10 cellular contexts compared by ENCODE assay signal in genomic region chr11:108025387-108026080, GRCh38. TPM values are rescaled to one million over a fixed set of nuclear protein-coding genes. Genes with fewer than 3 reads are reported as not detected.
DNase-seq lines count a peak whose midpoint lies in the region; ATAC-seq and TF ChIP-seq lines count a peak whose summit lies in the region.
"Had no signal": no experiment of that assay in that cellular context is flagged by ENCODE, and none has a peak within 500 bp of the region (broad histone marks: within the 10 kb centered on the region; RNA-seq: fewer than 3 reads in every experiment).

No MANE protein-coding gene starts in this region.

- H2AFZ ChIP-seq in mammary epithelial cell (ENCODE audit: low read depth, low read length), result no peak overlapping the region

- H3K9ac ChIP-seq in mammary epithelial cell (ENCODE audit: insufficient read depth, low read length), result no peak overlapping the region
- H3K9ac ChIP-seq: BLaER1 had no signal

- H3K9me3 ChIP-seq in cardiac muscle cell (ENCODE audit: low read depth) (no peaks in the 10 kb centered on the region), mammary epithelial cell (replicated peaks; ENCODE audit: insufficient read depth, low read length) (no peaks in the 10 kb centered on the region)

- DNase-seq in cardiac muscle cell (ENCODE audit: low read depth in 1 of 2, low spot score in 1 of 2), result no peak
- no peak for DNase-seq in Right ventricle myocardium inferior (ENCODE audit: missing footprints)
- DNase-seq in activated naive CD8-positive, alpha-beta T cell treated with anti-CD3 and anti-CD28 coated beads, Interleukin-2, amount 50 U/mL, for 24 hours, result peak; percentile 3
- DNase-seq in type B pancreatic cell (ENCODE audit: extremely low spot score, unreplicated experiment), result no peak
- DNase-seq in SHP77 (lab: John Stamatoyannopoulos, UW), result no peak
- DNase-seq in mammary epithelial cell, result no peak
- DNase-seq in activated CD8-positive, alpha-beta memory T cell treated with anti-CD3 and anti-CD28 coated beads, Interleukin-2, amount 10 ng/mL, durations not matched to agents 7 days and 5 days, result no peak

- 80% methylated on average over 5 of the region's 5 CpGs for WGBS in mammary epithelial cell (ENCODE audit: low coverage, missing lambda C conversion rate)

- H3K4me3 Mint-ChIP-seq in activated naive CD8-positive, alpha-beta T cell treated with anti-CD3 and anti-CD28 coated beads, Interleukin-2, amount 50 U/mL, for 24 hours, result no peak overlapping the region
- H3K4me3 Mint-ChIP-seq in type B pancreatic cell, result no peak overlapping the region
- H3K4me3 Mint-ChIP-seq in activated CD8-positive, alpha-beta memory T cell treated with anti-CD3 and anti-CD28 coated beads, Interleukin-2, amount 10 ng/mL, durations not matched to agents 7 days and 5 days, result no peak overlapping the region
- H3K4me3 Mint-ChIP-seq: IgD-negative memory B cell had no signal

- H3K4me3 ChIP-seq in cardiac muscle cell, result no peak overlapping the region
- H3K4me3 ChIP-seq in mammary epithelial cell (replicated peaks in 1 of 3; ENCODE audit: insufficient read depth in 1 of 3, low read depth in 2 of 3, low read length in 3 of 3), result no peak overlapping the region
- H3K4me3 ChIP-seq: BLaER1 had no signal

- H3K36me3 ChIP-seq in cardiac muscle cell, result no peaks in the 10 kb centered on the region
- peaks cover 1% of the 10 kb centered on the region for H3K36me3 ChIP-seq in mammary epithelial cell (ENCODE audit: insufficient read depth, low read length)

- H3K27me3 Mint-ChIP-seq in activated naive CD8-positive, alpha-beta T cell treated with anti-CD3 and anti-CD28 coated beads, Interleukin-2, amount 50 U/mL, for 24 hours, result no peaks in the 10 kb centered on the region
- no peaks in the 10 kb centered on the region for H3K27me3 Mint-ChIP-seq in type B pancreatic cell
- H3K27me3 Mint-ChIP-seq in activated CD8-positive, alpha-beta memory T cell treated with anti-CD3 and anti-CD28 coated beads, Interleukin-2, amount 10 ng/mL, durations not matched to agents 7 days and 5 days, result no peaks in the 10 kb centered on the region
- H3K27me3 Mint-ChIP-seq: IgD-negative memory B cell had no signal

- dilution Hi-C loops in mammary epithelial cell (cut with HindIII; ENCODE audit: low sequenced_read_pairs), result no loop called here

- intact Hi-C loops in Right ventricle myocardium inferior (cut with DNase I), result no loop called here
- intact Hi-C loops in mammary epithelial cell (cut with micrococcal nuclease), result no loop called here

- peaks cover 97% of the 10 kb centered on the region for H3K79me2 ChIP-seq in mammary epithelial cell (ENCODE audit: insufficient read depth, low read length)

- H4K20me1 ChIP-seq in mammary epithelial cell (ENCODE audit: insufficient read depth, low read length), result peaks cover 2% of the 10 kb centered on the region

- H3K27ac Mint-ChIP-seq in activated naive CD8-positive, alpha-beta T cell treated with anti-CD3 and anti-CD28 coated beads, Interleukin-2, amount 50 U/mL, for 24 hours, result no peak overlapping the region
- H3K27ac Mint-ChIP-seq in type B pancreatic cell, result peak overlapping the region; percentile 1
- no peak overlapping the region for H3K27ac Mint-ChIP-seq in activated CD8-positive, alpha-beta memory T cell treated with anti-CD3 and anti-CD28 coated beads, Interleukin-2, amount 10 ng/mL, durations not matched to agents 7 days and 5 days

- no peak overlapping the region for H3K4me2 ChIP-seq in mammary epithelial cell (ENCODE audit: insufficient read depth, low read depth, low read length)
- H3K4me2 ChIP-seq: BLaER1 had no signal

- H3K4me1 Mint-ChIP-seq in activated naive CD8-positive, alpha-beta T cell treated with anti-CD3 and anti-CD28 coated beads, Interleukin-2, amount 50 U/mL, for 24 hours, result peaks cover 34% of the 10 kb centered on the region
- H3K4me1 Mint-ChIP-seq in type B pancreatic cell (ENCODE audit: unreplicated experiment), result peaks cover 28% of the 10 kb centered on the region
- peaks cover 17% of the 10 kb centered on the region for H3K4me1 Mint-ChIP-seq in activated CD8-positive, alpha-beta memory T cell treated with anti-CD3 and anti-CD28 coated beads, Interleukin-2, amount 10 ng/mL, durations not matched to agents 7 days and 5 days

- ATAC-seq in Right ventricle myocardium inferior (no peak), HG02870 (IDR thresholded peaks at IDR 0.05; ENCODE audit: unreplicated experiment) (peak; percentile 97)
- peak; percentile 78 for ATAC-seq in activated naive CD8-positive, alpha-beta T cell treated with anti-CD3 and anti-CD28 coated beads, Interleukin-2, amount 50 U/mL, for 24 hours
- ATAC-seq in activated CD8-positive, alpha-beta memory T cell treated with anti-CD3 and anti-CD28 coated beads, Interleukin-2, amount 10 ng/mL, durations not matched to agents 7 days and 5 days, result no peak

- H3K9me3 Mint-ChIP-seq in activated naive CD8-positive, alpha-beta T cell treated with anti-CD3 and anti-CD28 coated beads, Interleukin-2, amount 50 U/mL, for 24 hours, result no peaks in the 10 kb centered on the region
- H3K9me3 Mint-ChIP-seq in type B pancreatic cell, result no peaks in the 10 kb centered on the region
- H3K9me3 Mint-ChIP-seq in activated CD8-positive, alpha-beta memory T cell treated with anti-CD3 and anti-CD28 coated beads, Interleukin-2, amount 10 ng/mL, durations not matched to agents 7 days and 5 days (ENCODE audit: low read depth), result peaks cover 2% of the 10 kb centered on the region
- H3K9me3 Mint-ChIP-seq: IgD-negative memory B cell had no signal

- no TSS peak for BruUV-seq in mammary epithelial cell (replicated peaks; lab: Mats Ljungman, UMichigan)

- in situ Hi-C loops in mammary epithelial cell (cut with MboI; ENCODE audit: low sequenced_read_pairs in 2 of 2), result no loop called here

- peak overlapping the region; percentile 44 for H3K27ac ChIP-seq in cardiac muscle cell
- H3K27ac ChIP-seq in mammary epithelial cell (ENCODE audit: insufficient read depth, low read depth, low read length), result no peak overlapping the region
- H3K27ac ChIP-seq: BLaER1 had no signal

- TF ChIP-seq CTCF in cardiac muscle cell (IDR thresholded peaks at IDR 0.05; ENCODE audit: low read depth, low read length), result no peak
- no peak for TF ChIP-seq CTCF in type B pancreatic cell (conservative IDR thresholded peaks at IDR 0.05)
- TF ChIP-seq CTCF in mammary epithelial cell (conservative IDR thresholded peaks at IDR 0.05 in 1 of 2, IDR thresholded peaks at IDR 0.05 in 1 of 2; ENCODE audit: extremely low read depth in 1 of 2, insufficient read depth in 1 of 2, low read depth in 1 of 2, low read length in 2 of 2), result no peak

- H3K27me3 ChIP-seq in cardiac muscle cell, result no peaks in the 10 kb centered on the region
- H3K27me3 ChIP-seq in mammary epithelial cell (ENCODE audit: insufficient read depth, low read length), result no peaks in the 10 kb centered on the region
- H3K27me3 ChIP-seq: BLaER1 had no signal

- CTCF ChIA-PET in mammary epithelial cell (lab: Charles Lee; ENCODE audit: low non-redundant PET), result no interaction called here
- CTCF ChIA-PET in activated CD8-positive, alpha-beta memory T cell treated with anti-CD3 and anti-CD28 coated beads, Interleukin-2, amount 10 ng/mL, durations not matched to agents 7 days and 5 days (lab: Charles Lee), result interaction anchor here (1.0 kb wide), 1 partner anchor 13 kb away, joined by 3 read pairs; no protein-coding TSS in a partner anchor

- H3K4me1 ChIP-seq in cardiac muscle cell (ENCODE audit: low read depth) (no peaks in the 10 kb centered on the region), mammary epithelial cell (ENCODE audit: insufficient read depth, low read length) (no peaks in the 10 kb centered on the region)
- H3K4me1 ChIP-seq: BLaER1 had no signal

- H3K36me3 Mint-ChIP-seq in activated naive CD8-positive, alpha-beta T cell treated with anti-CD3 and anti-CD28 coated beads, Interleukin-2, amount 50 U/mL, for 24 hours (ENCODE audit: low read depth), result peaks cover 24% of the 10 kb centered on the region
- peaks cover 31% of the 10 kb centered on the region for H3K36me3 Mint-ChIP-seq in type B pancreatic cell
- peaks cover 32% of the 10 kb centered on the region for H3K36me3 Mint-ChIP-seq in activated CD8-positive, alpha-beta memory T cell treated with anti-CD3 and anti-CD28 coated beads, Interleukin-2, amount 10 ng/mL, durations not matched to agents 7 days and 5 days

RNA-seq across cellular contexts. Expression of gene CUL5, which starts 16.8 kb away (rescaled TPM):
- total RNA-seq in cardiac muscle cell (29.1 and 58.1 TPM in 2 replicates), Right ventricle myocardium inferior (34.2 TPM), type B pancreatic cell (ENCODE audit: low replicate concordance) (32.6 and 37.9 TPM in 2 replicates), mammary epithelial cell (10 to 100 TPM; 29.8 to 36.7 TPM)
- polyA plus RNA-seq in cardiac muscle cell (32.5 and 44.9 TPM in 2 replicates), mammary epithelial cell (13.0 TPM)
- 10.7 TPM for polyA minus RNA-seq in mammary epithelial cell
- 10 to 100 TPM; 28.4 to 34.4 TPM for total RNA-seq in activated CD8-positive, alpha-beta memory T cell treated with anti-CD3 and anti-CD28 coated beads, Interleukin-2, amount 10 ng/mL, durations not matched to agents 7 days and 5 days

Comparison
In these comparisons a context has a peak if more than half of its experiments do, and no peak if none do; other contexts are left out.
1. ATAC-seq: peak in HG02870 (single experiment) and activated naive CD8-positive, alpha-beta T cell treated with anti-CD3 and anti-CD28 coated beads, Interleukin-2, amount 50 U/mL, for 24 hours (single experiment); none in Right ventricle myocardium inferior (single experiment) and activated CD8-positive, alpha-beta memory T cell treated with anti-CD3 and anti-CD28 coated beads, Interleukin-2, amount 10 ng/mL, durations not matched to agents 7 days and 5 days (single experiment).